ENCODE assay signal across 9 cellular contexts in genomic region chr9:126611592-126612328, GRCh38. TPM values are rescaled to one million over a fixed set of nuclear protein-coding genes. Genes with fewer than 3 reads are reported as not detected.
A peak's percentile ranks its signal among the peaks of the same experiment; 100 is the strongest.
DNase-seq lines count a peak whose midpoint lies in the region; ATAC-seq and TF ChIP-seq lines count a peak whose summit lies in the region.
"Had no signal": no experiment of that assay in that cellular context is flagged by ENCODE, and none has a peak within 500 bp of the region (broad histone marks: within the 10 kb centered on the region; RNA-seq: fewer than 3 reads in every experiment).

No MANE protein-coding gene starts in this region.

- no peaks in the 10 kb centered on the region for H3K27me3 ChIP-seq in Caco-2 (replicated peaks; ENCODE audit: control insufficient read depth, insufficient read depth, low read length)

- no peaks in the 10 kb centered on the region for H3K36me3 Mint-ChIP-seq in Caco-2 (ENCODE audit: insufficient read depth, unreplicated experiment)

- no peaks in the 10 kb centered on the region for H3K9me3 Mint-ChIP-seq in Caco-2 (ENCODE audit: unreplicated experiment)

- intact Hi-C loops in Caco-2 (cut with micrococcal nuclease; ENCODE audit: unreplicated experiment): loop anchor here (1.0 to 5.0 kb wide), 4 partner anchors 41 to 169 kb away; no protein-coding TSS in a partner anchor

- CTCF ChIA-PET in Caco-2 (lab: Charles Lee): no interaction called here

- peak overlapping the region; percentile 65 for H3K4me3 ChIP-seq in Caco-2 (ENCODE audit: low read depth, low read length)

- no peak overlapping the region for H3K27ac ChIP-seq in substantia nigra (ENCODE audit: low read depth, low read length, poor library complexity, severe bottlenecking)

- H3K9me3 ChIP-seq in Caco-2: no peaks in the 10 kb centered on the region

- POLR2A ChIA-PET in Caco-2 (lab: Charles Lee): no interaction called here

- peak; percentile 84 to 92 for DNase-seq in Caco-2
- peak in 57 of 76 experiments; percentile 3 to 73 (median 33) for DNase-seq in HUDEP-2 (lab: John Stamatoyannopoulos, UW; ENCODE audit: unreplicated experiment in 76 of 76)
- peak; percentile 72 for DNase-seq in RKO (ENCODE audit: low spot score)
- DNase-seq in activated T-helper 9 cell treated with anti-CD3 and anti-CD28 coated beads, Interleukin-2, amount 50 U/mL, for 16 hours (ENCODE audit: low read depth): peak; percentile 48
- peak; percentile 31 for DNase-seq in fibroblast of the conjunctiva (ENCODE audit: low read depth)
- peak; percentile 5 for DNase-seq in occipital lobe (lab: John Stamatoyannopoulos, UW)
- peak in 44 of 49 donors; percentile 1 to 76 (median 38) for DNase-seq in substantia nigra (lab: John Stamatoyannopoulos, UW)

- H3K4me1 ChIP-seq in Caco-2: peaks cover 10% of the 10 kb centered on the region; the same call in 1 of the 2 replicates

- TSS peak; percentile 30 for BruUV-seq in Caco-2 (replicated peaks; lab: Mats Ljungman, UMichigan)

- TF ChIP-seq CTCF in Caco-2 (IDR thresholded peaks at IDR 0.05; ENCODE audit: insufficient read depth in 1 of 2, low read depth in 1 of 2, low read length in 1 of 2, severe bottlenecking in 1 of 2, unreplicated experiment in 1 of 2): peak; percentile 82 to 88

- H3K27ac Mint-ChIP-seq in Caco-2 (ENCODE audit: unreplicated experiment): no peak overlapping the region

- peak overlapping the region; percentile 75 for H3K4me3 Mint-ChIP-seq in Caco-2 (ENCODE audit: unreplicated experiment)

- H3K36me3 ChIP-seq in Caco-2 (ENCODE audit: control insufficient read depth, insufficient read depth, low read length): no peaks in the 10 kb centered on the region

- H3K27me3 Mint-ChIP-seq in Caco-2 (ENCODE audit: insufficient read depth, unreplicated experiment): no peaks in the 10 kb centered on the region

- peaks cover 7% of the 10 kb centered on the region for H3K4me1 Mint-ChIP-seq in Caco-2 (ENCODE audit: low read depth, unreplicated experiment)

- ATAC-seq in GM18909 (IDR thresholded peaks at IDR 0.05; ENCODE audit: poor library complexity, unreplicated experiment): no peak

RNA-seq across cellular contexts. Expression of gene LMX1B, which starts 2.0 kb away (rescaled TPM):
- total RNA-seq in Caco-2 (2022) (15.5 and 17.0 TPM in 2 replicates), occipital lobe (not detected)
- total RNA-seq: activated CD8-positive, alpha-beta memory T cell treated with anti-CD3 and anti-CD28 coated beads for 36 hours had no signal

Comparison
In these comparisons a context has a peak if more than half of its experiments do, and no peak if none do; other contexts are left out.
1. DNase-seq: peak in every context shown above with its lines; median percentile 88 in Caco-2; 72 in RKO; 48 in activated T-helper 9 cell treated with anti-CD3 and anti-CD28 coated beads, Interleukin-2, amount 50 U/mL, for 16 hours; 38 in substantia nigra; 33 in HUDEP-2; 31 in fibroblast of the conjunctiva; 5 in occipital lobe.
2. RNA of gene LMX1B, which starts 2.0 kb away (total RNA-seq): 15.5 to 17.0 TPM in Caco-2; not detected in occipital lobe (single experiment); every median in the first group is over 10 times any median in the second.